ENCODE assay signal across 8 cellular contexts in genomic region chr3:58177747-58178527, GRCh38. TPM values are rescaled to one million over a fixed set of nuclear protein-coding genes. Genes with fewer than 3 reads are reported as not detected.
A peak's percentile ranks its signal among the peaks of the same experiment; 100 is the strongest.
DNase-seq lines count a peak whose midpoint lies in the region; ATAC-seq and TF ChIP-seq lines count a peak whose summit lies in the region.

No MANE protein-coding gene starts in this region.

- peak overlapping the region; percentile 83 for H3K4me2 ChIP-seq in HCT116 (ENCODE audit: low read length)

- no peak overlapping the region for H3K4me3 ChIP-seq in GM12865 (ENCODE audit: low read depth, low read length)
- H3K4me3 ChIP-seq in HCT116 (replicated peaks in 1 of 2; ENCODE audit: low read depth in 1 of 2, low read length in 2 of 2): peak overlapping the region; percentile 43 to 51
- peak overlapping the region; percentile 35 for H3K4me3 ChIP-seq in kidney epithelial cell (ENCODE audit: low read depth, low read length)

- intact Hi-C loops in HCT116 (cut with micrococcal nuclease): loop anchor here (1.0 kb wide), 1 partner anchor 170 kb away; the partner anchor contains the start of gene FLNB

- H3K9ac ChIP-seq in HCT116 (ENCODE audit: low read length): peak overlapping the region; percentile 48

- CTCF ChIA-PET in HCT116 (lab: Charles Lee): interaction anchor here (0.7 to 3.8 kb wide), 12 partner anchors 8 to 356 kb away, joined by 3 to 31 read pairs (median 6); partner anchors contain the start of genes HTD2 and RPP14

- TF ChIP-seq CTCF in GM12865 (IDR thresholded peaks at IDR 0.05; ENCODE audit: insufficient read depth, low read depth, low read length, missing control alignments): peak; percentile 93
- peak; percentile 76 to 87 (median 87) for TF ChIP-seq CTCF in HCT116 (IDR thresholded peaks at IDR 0.05 in 2 of 3, conservative IDR thresholded peaks at IDR 0.05 in 1 of 3; ENCODE audit: borderline replicate concordance in 1 of 3, insufficient read depth in 1 of 3, low read depth in 2 of 3, low read length in 2 of 3)
- TF ChIP-seq CTCF in kidney epithelial cell (IDR thresholded peaks at IDR 0.05; ENCODE audit: insufficient read depth, low read length, poor library complexity, severe bottlenecking): peak; percentile 96

- H3K27me3 Mint-ChIP-seq in central memory CD8-positive, alpha-beta T cell: no peaks in the 10 kb centered on the region

- peak overlapping the region; percentile 71 for H3K4me3 Mint-ChIP-seq in central memory CD8-positive, alpha-beta T cell

- H3K9me2 ChIP-seq in HCT116 (ENCODE audit: insufficient read depth): no peaks in the 10 kb centered on the region

- H3K4me1 Mint-ChIP-seq in central memory CD8-positive, alpha-beta T cell: peaks cover 11% of the 10 kb centered on the region

- H4K20me1 ChIP-seq in HCT116 (ENCODE audit: insufficient read depth): no peaks in the 10 kb centered on the region

- no peaks in the 10 kb centered on the region for H3K79me2 ChIP-seq in HCT116 (ENCODE audit: insufficient read depth, low read length)

- peaks cover 3% of the 10 kb centered on the region for H3K36me3 Mint-ChIP-seq in central memory CD8-positive, alpha-beta T cell (ENCODE audit: insufficient read depth)

- TF ChIP-seq RAD21 in HCT116 (IDR thresholded peaks at IDR 0.05; ENCODE audit: low read depth): peak; percentile 83

- peak overlapping the region; percentile 42 for H3K27ac Mint-ChIP-seq in central memory CD8-positive, alpha-beta T cell (ENCODE audit: low read depth)

- peak; percentile 89 for ATAC-seq in HCT116
- ATAC-seq in central memory CD8-positive, alpha-beta T cell (replicated peaks; ENCODE audit: extremely low read depth, poor library complexity, severe bottlenecking): peak; percentile 83
- no peak for ATAC-seq in HG03097 (IDR thresholded peaks at IDR 0.05; ENCODE audit: low FRiP score, unreplicated experiment)

- peak; percentile 83 for DNase-seq in GM12865 (ENCODE audit: low read depth)
- peak; percentile 51 for DNase-seq in HCT116 (ENCODE audit: low read depth, low spot score)
- peak; percentile 45 for DNase-seq in NCI-H1092 (lab: John Stamatoyannopoulos, UW)
- DNase-seq in activated CD4-positive, CD25-positive, alpha-beta regulatory T cell treated with anti-CD3 and anti-CD28 coated beads, Interleukin-2, amount 50 U/mL, for 16 hours (ENCODE audit: low read depth, low spot score): peak; percentile 73
- peak; percentile 74 to 89 for DNase-seq in central memory CD8-positive, alpha-beta T cell (ENCODE audit: low spot score in 2 of 2)
- DNase-seq in kidney epithelial cell (ENCODE audit: low read depth): no peak
- DNase-seq in stimulated activated CD4-positive, alpha-beta T cell treated with anti-CD3 and anti-CD28 coated beads, Interleukin-15, amount 100 ng/mL, for 48 hours (ENCODE audit: low read depth in 2 of 2): peak; percentile 83 to 89

- no TSS peak for BruUV-seq in HCT116 (replicated peaks; lab: Mats Ljungman, UMichigan)

- no peaks in the 10 kb centered on the region for H3K36me3 ChIP-seq in HCT116 (ENCODE audit: control insufficient read depth in 1 of 2, insufficient read depth in 2 of 2, low read length in 2 of 2)
- no peaks in the 10 kb centered on the region for H3K36me3 ChIP-seq in kidney epithelial cell (ENCODE audit: control insufficient read depth, insufficient read depth, low read length)

- H3K9me3 Mint-ChIP-seq in central memory CD8-positive, alpha-beta T cell: no peaks in the 10 kb centered on the region

- peak overlapping the region; percentile 54 for H2AFZ ChIP-seq in HCT116 (ENCODE audit: low read depth, low read length, poor library complexity, severe bottlenecking)

- POLR2A ChIA-PET in HCT116 (lab: Charles Lee): interaction anchor here (1.0 to 1.1 kb wide), 2 partner anchors 128 to 170 kb away, joined by 3 to 4 read pairs; partner anchors contain the start of genes FLNB, HTD2 and RPP14

- TF ChIP-seq POLR2A in HCT116 (IDR thresholded peaks at IDR 0.05; ENCODE audit: borderline replicate concordance, extremely low read depth, insufficient read depth, insufficient read length): no peak

- H3K9me3 ChIP-seq in HCT116 (ENCODE audit: control insufficient read depth in 1 of 2, insufficient read depth in 1 of 2, low read depth in 1 of 2, low read length in 2 of 2): no peaks in the 10 kb centered on the region

- H3K27ac ChIP-seq in HCT116 (ENCODE audit: low read depth, low read length): no peak overlapping the region; the same call in 1 of the 2 replicates

- peaks cover 19 to 51% of the 10 kb centered on the region in 2 experiments; a peak in 3 of 4 replicates for H3K4me1 ChIP-seq in HCT116 (ENCODE audit: control insufficient read depth in 1 of 2, insufficient read depth in 2 of 2, low read length in 2 of 2)

- H3K27me3 ChIP-seq in HCT116 (ENCODE audit: insufficient read depth, low read length) (no peaks in the 10 kb centered on the region), kidney epithelial cell (ENCODE audit: control insufficient read depth, insufficient read depth, low read length) (no peaks in the 10 kb centered on the region)

- RAD21 ChIA-PET in HCT116 (lab: Charles Lee; ENCODE audit: low non-redundant PET in 1 of 2, low total read pairs in 2 of 2, uncharacterized antibody in 2 of 2, unreplicated experiment in 2 of 2): interaction anchor here (0.6 to 1.3 kb wide), 7 partner anchors 8 to 216 kb away, joined by 3 to 6 read pairs (median 3); partner anchors contain the start of genes FLNB (in 1 of the 2), HTD2 (in 1 of the 2) and RPP14 (in 1 of the 2)

TF ChIP-seq in HCT116, 20 proteins besides CTCF, POLR2A, EP300 and RAD21:
- TF ChIP-seq ZBTB33 (IDR thresholded peaks at IDR 0.05; ENCODE audit: extremely low read depth, insufficient replicate concordance, low read length) (no peak), POLR2AphosphoS5 (IDR thresholded peaks at IDR 0.05; ENCODE audit: low read depth, low read length) (peak; percentile 44), ZFX (IDR thresholded peaks at IDR 0.05) (peak; percentile 13; the same call in 1 of the 2 replicates), YY1 (IDR thresholded peaks at IDR 0.05; ENCODE audit: extremely low read depth, insufficient replicate concordance, low read depth, low read length) (peak; percentile 30)

RNA-seq across cellular contexts. Expression of gene DNASE1L3, which starts 32.8 kb away (rescaled TPM):
- total RNA-seq in HCT116 (2021; ENCODE audit: unreplicated experiment) (not detected), kidney epithelial cell (not detected in 2 replicates)
- polyA plus RNA-seq in HCT116 (2012): not detected in 2 replicates

RNA-seq across cellular contexts. Expression of gene ABHD6, which starts 59.7 kb away (rescaled TPM):
- 12.7 TPM for total RNA-seq in HCT116 (2021; ENCODE audit: unreplicated experiment)
- polyA plus RNA-seq in HCT116 (2012): 6.3 and 7.8 TPM in 2 replicates
- 7.7 and 7.9 TPM in 2 replicates for total RNA-seq in kidney epithelial cell
